33 cellular contexts compared by ENCODE assay signal in genomic region chr1:81021134-81021533, GRCh38.
DNase-seq lines count a peak whose midpoint lies in the region; ATAC-seq, FAIRE-seq and TF ChIP-seq lines count a peak whose summit lies in the region.
"Had no signal": no experiment of that assay in that cellular context is flagged by ENCODE, and none has a peak within 500 bp of the region (broad histone marks: within the 10 kb centered on the region; RNA-seq: fewer than 3 reads in every experiment).

No MANE protein-coding gene starts in this region.

- dilution Hi-C loops in IMR-90 (cut with HindIII; ENCODE audit: low sequenced_read_pairs, unreplicated experiment) = no loop called here

- POLR2A ChIA-PET in IMR-90 (lab: Charles Lee; ENCODE audit: unreplicated experiment) = no interaction called here

- H3K36me3 ChIP-seq in IMR-90 (ENCODE audit: control insufficient read depth, insufficient read depth, low read length) (no peaks in the 10 kb centered on the region), hepatocyte (replicated peaks; ENCODE audit: insufficient read depth, low read depth) (no peaks in the 10 kb centered on the region)
- H3K36me3 ChIP-seq: ascending aorta, esophagus muscularis mucosa, neutrophil, right lobe of liver, spleen, stomach, tibial nerve, WERI-Rb-1 had no signal

- no peaks in the 10 kb centered on the region for H3K9me2 ChIP-seq in hepatocyte (replicated peaks; ENCODE audit: insufficient read depth)

- H4K20me1 ChIP-seq in IMR-90 (ENCODE audit: insufficient read depth, low read length) = no peaks in the 10 kb centered on the region
- no peaks in the 10 kb centered on the region for H4K20me1 ChIP-seq in hepatocyte (ENCODE audit: insufficient read depth, poor library complexity, severe bottlenecking)

- TF ChIP-seq POLR2A in IMR-90 (IDR thresholded peaks at IDR 0.05; ENCODE audit: low read depth, low read length) = no peak

- H4K8ac ChIP-seq in IMR-90 (ENCODE audit: low read depth in 2 of 2, low read length in 2 of 2) = no peak overlapping the region

- no peak overlapping the region for H3K56ac ChIP-seq in IMR-90 (ENCODE audit: extremely low read depth, insufficient read depth, low read length)

- H2AK9ac ChIP-seq in IMR-90 (replicated peaks; ENCODE audit: low read depth, low read length, poor library complexity) = no peak overlapping the region

- no TSS peak for BruUV-seq in IMR-90 (replicated peaks; lab: Mats Ljungman, UMichigan)

- H2BK120ac ChIP-seq in IMR-90 (ENCODE audit: low read depth, low read length) = no peak overlapping the region

- H3K9me1 ChIP-seq in IMR-90 (ENCODE audit: insufficient read depth, low read length) = no peaks in the 10 kb centered on the region

- DNase-seq in AG09309 (ENCODE audit: low read depth) (no peak), IMR-90 (peak; percentile 6), choroid plexus epithelial cell (ENCODE audit: low read depth) (peak; percentile 38), hepatocyte (ENCODE audit: low spot score) (no peak), HTR-8/SVneo (ENCODE audit: insufficient read length, low spot score) (no peak), SIG-M5 (lab: John Stamatoyannopoulos, UW) (no peak)
- DNase-seq: ACHN; activated CD4-positive, alpha-beta T cell treated with anti-CD3 and anti-CD28 coated beads for 4 hours; activated CD8-positive, alpha-beta memory T cell treated with anti-CD3 and anti-CD28 coated beads for 24 hours; activated effector memory CD4-positive, alpha-beta T cell treated with anti-CD3 and anti-CD28 coated beads, Interleukin-2, amount 50 U/mL, for 16 hours; activated naive CD8-positive, alpha-beta T cell treated with anti-CD3 and anti-CD28 coated beads for 36 hours; activated T-cell treated with anti-CD3 and anti-CD28 coated beads, Interleukin-2, amount 50 U/mL, for 24 hours; Caco-2; central memory CD4-positive, alpha-beta T cell; dermis blood vessel endothelial cell; DMS53; islet precursor cell; NCI-H146; NCI-H748 treated with DMSO at 0.1 percent for 48 hours; right lobe of liver; spleen; stimulated activated CD8-positive, alpha-beta memory T cell treated with anti-CD3 and anti-CD28 coated beads, Interleukin-4, amount 100 ng/mL, for 48 hours; stomach; T-helper 9 cell; WERI-Rb-1 had no signal

- H3K4me2 ChIP-seq in IMR-90 (ENCODE audit: low read depth, low read length) (no peak overlapping the region), hepatocyte (no peak overlapping the region)

- H2BK5ac ChIP-seq in IMR-90 (ENCODE audit: low read depth, low read length, poor library complexity, severe bottlenecking) = no peak overlapping the region

- no peak overlapping the region for H2AK5ac ChIP-seq in IMR-90 (ENCODE audit: low read depth, low read length)

- no peak overlapping the region for H2BK20ac ChIP-seq in IMR-90 (ENCODE audit: low read depth, low read length)

- H3K9ac ChIP-seq in IMR-90 (ENCODE audit: low read depth, low read length) = no peak overlapping the region

- H4K91ac ChIP-seq in IMR-90 (ENCODE audit: insufficient read depth, low read depth, low read length) = no peak overlapping the region

- H3K14ac ChIP-seq in IMR-90 (replicated peaks; ENCODE audit: low read depth, low read length) = no peak overlapping the region

- CTCF ChIA-PET in IMR-90 (lab: Yijun Ruan, JAX) = no interaction called here

- H3K4me3 ChIP-seq in AG09309 (ENCODE audit: control insufficient read depth, low read depth, low read length) (no peak overlapping the region), IMR-90 (ENCODE audit: insufficient read depth, low read depth, low read length) (no peak overlapping the region), choroid plexus epithelial cell (ENCODE audit: low read depth, low read length) (no peak overlapping the region), hepatocyte (no peak overlapping the region)
- H3K4me3 ChIP-seq: ascending aorta, esophagus muscularis mucosa, right lobe of liver, spleen, stomach, tibial nerve had no signal

- no CpG with 5 or more reads among the region's 1 CpG for WGBS in IMR-90 (ENCODE audit: extremely low coverage in 2 of 2, insufficient read length in 1 of 2), 2 experiments
- 76% methylated on average over 1 of the region's 1 CpG for WGBS in hepatocyte (ENCODE audit: low lambda C conversion rate, missing lambda C conversion rate)

- H2AFZ ChIP-seq in IMR-90 (replicated peaks; ENCODE audit: low read length, poor library complexity) (no peak overlapping the region), hepatocyte (no peak overlapping the region)

- no peaks in the 10 kb centered on the region for H3K9me3 ChIP-seq in IMR-90 (ENCODE audit: control insufficient read depth, insufficient read depth, low read length)
- H3K9me3 ChIP-seq in hepatocyte (ENCODE audit: low read depth) = no peaks in the 10 kb centered on the region
- H3K9me3 ChIP-seq: ascending aorta, Caco-2, esophagus muscularis mucosa, neutrophil, right lobe of liver, spleen, stomach, tibial nerve had no signal

- no peak overlapping the region for H2BK15ac ChIP-seq in IMR-90 (ENCODE audit: low read depth, low read length)

- no peaks in the 10 kb centered on the region for H3K79me1 ChIP-seq in IMR-90 (ENCODE audit: low read depth in 1 of 2, low read length in 2 of 2)

- no peak for ATAC-seq in IMR-90 (ENCODE audit: low read depth)
- no peak for ATAC-seq in GM19035 (IDR thresholded peaks at IDR 0.05; ENCODE audit: unreplicated experiment)
- ATAC-seq: HCT116, Panc1, right lobe of liver had no signal

- no peak overlapping the region for H4K5ac ChIP-seq in IMR-90 (ENCODE audit: low read depth, low read length)

- TF ChIP-seq RAD21 in IMR-90 (IDR thresholded peaks at IDR 0.05; ENCODE audit: low read length) = no peak

- intact Hi-C loops in IMR-90 (cut with micrococcal nuclease) = no loop called here

- no peaks in the 10 kb centered on the region for H3K27me3 ChIP-seq in IMR-90 (ENCODE audit: control insufficient read depth, insufficient read depth, low read length)
- no peaks in the 10 kb centered on the region for H3K27me3 ChIP-seq in hepatocyte
- H3K27me3 ChIP-seq: ascending aorta, esophagus muscularis mucosa, neutrophil, right lobe of liver, spleen, stomach, tibial nerve had no signal

- H3K23ac ChIP-seq in IMR-90 (ENCODE audit: low read depth, low read length) = no peak overlapping the region

- no peak for FAIRE-seq in HTR-8/SVneo (lab: Jason Lieb, UNC)
- FAIRE-seq: GM12892 had no signal

- H3K18ac ChIP-seq in IMR-90 (ENCODE audit: low read depth, low read length) = no peak overlapping the region

- in situ Hi-C loops in IMR-90 (cut with MboI; ENCODE audit: low sequenced_read_pairs) = no loop called here

- peak; percentile 20 for TF ChIP-seq CTCF in AG09309 (IDR thresholded peaks at IDR 0.05; ENCODE audit: control insufficient read depth, insufficient read depth, low read depth, low read length, missing control alignments)
- 0 out of 2 replicates have a peak, but pooled peaks have one; percentile 22 for TF ChIP-seq CTCF in IMR-90 (conservative IDR thresholded peaks at IDR 0.05; ENCODE audit: low read depth, low read length)
- peak; percentile 49 for TF ChIP-seq CTCF in choroid plexus epithelial cell (conservative IDR thresholded peaks at IDR 0.05; ENCODE audit: low read depth, low read length)
- TF ChIP-seq CTCF in hepatocyte (IDR thresholded peaks at IDR 0.05; ENCODE audit: poor library complexity) = peak; percentile 12

- H3K27ac ChIP-seq in IMR-90 (ENCODE audit: insufficient read depth, low read length) (no peak overlapping the region), hepatocyte (no peak overlapping the region)
- H3K27ac ChIP-seq: ascending aorta, esophagus muscularis mucosa, neutrophil, right lobe of liver, spleen, stomach, tibial nerve, WERI-Rb-1 had no signal

- H3K4me1 ChIP-seq in IMR-90 (ENCODE audit: control insufficient read depth, insufficient read depth, low read length) (no peaks in the 10 kb centered on the region), hepatocyte (ENCODE audit: insufficient read depth) (no peaks in the 10 kb centered on the region)
- H3K4me1 ChIP-seq: ascending aorta, Caco-2, esophagus muscularis mucosa, right lobe of liver, spleen, stomach, tibial nerve had no signal

- H3K4ac ChIP-seq in IMR-90 (ENCODE audit: low read depth, low read length) = no peak overlapping the region

- no peaks in the 10 kb centered on the region for H3K79me2 ChIP-seq in hepatocyte

TF ChIP-seq in IMR-90, 13 proteins besides CTCF, POLR2A, EP300 and RAD21:
- TF ChIP-seq RCOR1 (IDR thresholded peaks at IDR 0.05; ENCODE audit: insufficient replicate concordance, low read length) (no peak), MAZ (IDR thresholded peaks at IDR 0.05; ENCODE audit: borderline replicate concordance, low read depth, low read length) (no peak), CHD1 (IDR thresholded peaks at IDR 0.05; ENCODE audit: low read depth, low read length) (no peak), FOS (IDR thresholded peaks at IDR 0.05; ENCODE audit: low read depth, low read length) (no peak), ELK1 (IDR thresholded peaks at IDR 0.05; ENCODE audit: borderline replicate concordance, low read depth, low read length) (no peak), SMC3 (IDR thresholded peaks at IDR 0.05; ENCODE audit: low read depth, low read length) (no peak), RFX5 (IDR thresholded peaks at IDR 0.05; ENCODE audit: low read depth, low read length) (no peak)
TF ChIP-seq in IMR-90: peak in this region for 0.

Comparison
In these comparisons a context has a peak if more than half of its experiments do, and no peak if none do; other contexts are left out.
1. DNase-seq: peak in IMR-90 (single experiment) and choroid plexus epithelial cell (single experiment); none in AG09309 (single experiment), hepatocyte (single experiment), HTR-8/SVneo (single experiment) and SIG-M5 (single experiment).
2. Peak in every context shown above with its lines, with median percentiles within 50 percentile points of each other: CTCF ChIP-seq.